3 cellular contexts compared by ENCODE assay signal in genomic region chr5:78264600-78264999, GRCh38.
A peak's percentile ranks its signal among the peaks of the same experiment; 100 is the strongest.
TF ChIP-seq lines count a peak whose summit lies in the region.

No MANE protein-coding gene starts in this region.

TF ChIP-seq in A549, 52 proteins besides CTCF, POLR2A, EP300 and RAD21:
- TF ChIP-seq MAFK (IDR thresholded peaks at IDR 0.05; ENCODE audit: partially characterized antibody) (peak; percentile 59), ZSCAN20 (CRISPR knock-in tag; IDR thresholded peaks at IDR 0.05) (no peak), HOXA7 (CRISPR knock-in tag; IDR thresholded peaks at IDR 0.05) (no peak), HOXB5 (CRISPR knock-in tag; IDR thresholded peaks at IDR 0.05) (no peak), HOXB13 (CRISPR knock-in tag; IDR thresholded peaks at IDR 0.05; ENCODE audit: low read depth) (no peak)

TF ChIP-seq in IMR-90, 13 proteins besides CTCF, POLR2A, EP300 and RAD21:
- TF ChIP-seq BHLHE40 (IDR thresholded peaks at IDR 0.05; ENCODE audit: low read depth, low read length) (no peak), CHD1 (IDR thresholded peaks at IDR 0.05; ENCODE audit: low read depth, low read length) (no peak), SMC3 (IDR thresholded peaks at IDR 0.05; ENCODE audit: low read depth, low read length) (no peak), CEBPB (IDR thresholded peaks at IDR 0.05; ENCODE audit: low read depth, low read length) (no peak), MAFK (IDR thresholded peaks at IDR 0.05; ENCODE audit: low read depth, low read length) (peak; percentile 80)

TF ChIP-seq in K562, 482 proteins besides CTCF, POLR2A, EP300 and RAD21:
- TF ChIP-seq MAFF (IDR thresholded peaks at IDR 0.05; ENCODE audit: low read length) = peak; percentile 61; the same call in 1 of the 2 replicates
- no peak for TF ChIP-seq ZHX1 (conservative IDR thresholded peaks at IDR 0.05; ENCODE audit: low read length)
- no peak for TF ChIP-seq L3MBTL2 (IDR thresholded peaks at IDR 0.05)
- TF ChIP-seq HNRNPK (IDR thresholded peaks at IDR 0.05; ENCODE audit: low read depth, low read length, poor library complexity, severe bottlenecking) = no peak
- TF ChIP-seq NUFIP1 (IDR thresholded peaks at IDR 0.05; ENCODE audit: partially characterized antibody) = no peak
- peak; percentile 54; the same call in 1 of the 2 replicates for TF ChIP-seq MAFK (IDR thresholded peaks at IDR 0.05; ENCODE audit: low read length)
- no peak for TF ChIP-seq STAT5A (IDR thresholded peaks at IDR 0.05; ENCODE audit: borderline replicate concordance, low read length)
- TF ChIP-seq MAFG (tag; conservative IDR thresholded peaks at IDR 0.05) = peak; percentile 54
- peak; percentile 61; the same call in 1 of the 2 replicates for TF ChIP-seq C11orf30 (IDR thresholded peaks at IDR 0.05; ENCODE audit: low read depth)
- peak; percentile 82 for TF ChIP-seq ZNF316 (IDR thresholded peaks at IDR 0.05)
- TF ChIP-seq, protein P1, sequence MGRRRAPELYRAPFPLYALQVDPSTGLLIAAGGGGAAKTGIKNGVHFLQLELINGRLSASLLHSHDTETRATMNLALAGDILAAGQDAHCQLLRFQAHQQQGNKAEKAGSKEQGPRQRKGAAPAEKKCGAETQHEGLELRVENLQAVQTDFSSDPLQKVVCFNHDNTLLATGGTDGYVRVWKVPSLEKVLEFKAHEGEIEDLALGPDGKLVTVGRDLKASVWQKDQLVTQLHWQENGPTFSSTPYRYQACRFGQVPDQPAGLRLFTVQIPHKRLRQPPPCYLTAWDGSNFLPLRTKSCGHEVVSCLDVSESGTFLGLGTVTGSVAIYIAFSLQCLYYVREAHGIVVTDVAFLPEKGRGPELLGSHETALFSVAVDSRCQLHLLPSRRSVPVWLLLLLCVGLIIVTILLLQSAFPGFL (CRISPR knock-in tag; IDR thresholded peaks at IDR 0.05) = no peak
